ENCODE assay signal across 1 cellular context in the genomic region with DNA sequence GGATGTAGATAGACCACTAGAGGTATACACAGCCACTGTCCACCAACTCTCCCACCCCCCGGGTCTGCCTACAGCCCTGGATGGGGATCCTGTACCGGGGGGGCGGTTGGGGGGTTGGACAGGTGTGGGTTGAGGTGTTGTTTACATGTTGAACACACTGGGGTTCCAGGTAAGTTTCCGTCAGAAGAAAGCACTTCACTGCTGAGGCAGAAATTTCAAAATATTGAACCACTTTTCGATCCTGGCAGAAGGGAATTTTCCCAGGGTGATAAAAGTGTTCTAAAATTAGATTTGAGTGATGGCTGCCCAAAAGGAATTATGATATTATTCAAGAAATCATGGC.
TF ChIP-seq lines count a peak whose summit lies in the region.

No MANE protein-coding gene starts in this region.

TF ChIP-seq in GM12878, 131 proteins besides CTCF, POLR2A, EP300 and RAD21:
- TF ChIP-seq NFIC (IDR thresholded peaks at IDR 0.05; ENCODE audit: low read depth, low read length), result no peak
- 0 out of 2 replicates have a peak, but pooled peaks have one; percentile 16 for TF ChIP-seq PKNOX1 (IDR thresholded peaks at IDR 0.05)
- 0 out of 4 replicates have a peak, but pooled peaks of 1 of the 2 experiments have one; percentile 2 for TF ChIP-seq IKZF2 (IDR thresholded peaks at IDR 0.05)
- 0 out of 2 replicates have a peak, but pooled peaks have one; percentile 1 for TF ChIP-seq BACH1 (IDR thresholded peaks at IDR 0.05; ENCODE audit: borderline replicate concordance)
- 0 out of 2 replicates have a peak, but pooled peaks have one; percentile 38 for TF ChIP-seq NR2F1 (conservative IDR thresholded peaks at IDR 0.05)
- TF ChIP-seq FOXM1 (IDR thresholded peaks at IDR 0.05; ENCODE audit: low read depth, low read length), result no peak
- 0 out of 2 replicates have a peak, but pooled peaks have one; percentile 9 for TF ChIP-seq RELB (IDR thresholded peaks at IDR 0.05; ENCODE audit: low read depth)
